In the genomic region with DNA sequence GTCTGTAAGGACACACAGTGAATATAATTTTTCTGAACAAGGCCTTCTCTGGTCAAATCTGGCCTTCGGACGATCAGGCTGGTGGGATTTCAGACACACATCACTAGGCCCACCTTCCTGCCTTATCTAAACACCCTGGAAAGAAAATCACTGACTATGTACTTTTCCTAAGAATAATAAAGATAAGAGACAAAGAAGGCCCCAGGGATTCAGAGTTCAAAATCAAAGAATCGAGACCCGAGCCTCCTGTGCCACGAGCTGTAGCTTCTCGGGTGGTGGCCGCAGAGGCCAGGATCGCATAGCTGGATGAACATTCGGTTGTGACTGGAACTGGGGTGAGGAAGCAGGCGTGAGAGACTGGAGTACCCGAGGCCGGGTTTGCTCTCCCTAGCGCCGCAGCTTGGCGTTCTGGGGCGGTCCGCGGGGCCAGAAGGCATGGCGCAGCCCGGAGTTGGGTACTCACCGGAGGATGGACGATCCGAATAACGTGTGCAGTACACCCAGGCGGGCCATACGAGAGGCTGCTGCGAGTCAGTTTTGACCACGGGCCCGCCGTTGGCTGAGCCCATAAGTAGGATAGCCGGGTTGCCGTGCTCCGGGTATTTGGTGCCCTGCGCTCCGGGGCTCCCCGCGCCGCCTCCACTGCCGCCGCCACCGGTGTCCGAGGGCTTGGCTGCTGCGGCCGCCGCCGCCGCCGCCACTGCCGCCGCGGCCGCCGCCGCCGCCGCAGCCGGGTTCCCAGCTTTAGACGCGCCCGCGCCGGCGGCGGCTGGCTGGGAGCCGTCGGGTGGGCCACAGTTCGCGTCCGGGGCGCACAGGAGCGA, we compare ENCODE assay signal across 11 cellular contexts. TPM values are rescaled to one million over a fixed set of nuclear protein-coding genes. Genes with fewer than 3 reads are reported as not detected.
DNase-seq lines count a peak whose midpoint lies in the region; ATAC-seq lines count a peak whose summit lies in the region.
"Had no signal": no experiment of that assay in that cellular context is flagged by ENCODE, and none has a peak within 500 bp of the region (broad histone marks: within the 10 kb centered on the region; RNA-seq: fewer than 3 reads in every experiment).

No MANE protein-coding gene starts in this region.

- H3K9me3 Mint-ChIP-seq in naive thymus-derived CD8-positive, alpha-beta T cell, result peaks cover 0 to 2% (median 0%) of the 10 kb centered on the region in 9 donors

- no peaks in the 10 kb centered on the region for H3K27me3 ChIP-seq in ACC112 (ENCODE audit: insufficient read depth, low read length)
- no peaks in the 10 kb centered on the region for H3K27me3 ChIP-seq in adipocyte (replicated peaks; ENCODE audit: control insufficient read depth, insufficient read depth, low read length)

- peak overlapping the region; percentile 99 for H2AFZ ChIP-seq in ACC112 (ENCODE audit: low read length, unreplicated experiment)

- peaks cover 52% of the 10 kb centered on the region for H3K79me2 ChIP-seq in ACC112 (ENCODE audit: control insufficient read depth, insufficient read depth, low read length, unreplicated experiment)

- H3K27me3 Mint-ChIP-seq in naive thymus-derived CD8-positive, alpha-beta T cell, result peaks cover 39 to 87% (median 61%) of the 10 kb centered on the region in 5 donors

- H3K9me3 ChIP-seq in adipocyte (ENCODE audit: control insufficient read depth, low read length), result no peaks in the 10 kb centered on the region

- H3K4me1 Mint-ChIP-seq in naive thymus-derived CD8-positive, alpha-beta T cell, result peaks cover 13 to 41% (median 37%) of the 10 kb centered on the region in 4 donors

- no peaks in the 10 kb centered on the region for H3K36me3 ChIP-seq in ACC112 (ENCODE audit: insufficient read depth, low read length)
- H3K36me3 ChIP-seq in adipocyte (ENCODE audit: control insufficient read depth, insufficient read depth, low read length, severe bottlenecking), result peaks cover 19% of the 10 kb centered on the region

- H3K27ac Mint-ChIP-seq in naive thymus-derived CD8-positive, alpha-beta T cell, result peak overlapping the region in 1 of 10 donors; percentile 41

- peaks cover 0 to 3% (median 0%) of the 10 kb centered on the region in 3 donors for H3K36me3 Mint-ChIP-seq in naive thymus-derived CD8-positive, alpha-beta T cell

- no peak for ATAC-seq in naive thymus-derived CD8-positive, alpha-beta T cell
- ATAC-seq in GM19467 (IDR thresholded peaks at IDR 0.05; ENCODE audit: unreplicated experiment), result no peak

- peak overlapping the region; percentile 62 for H3K27ac ChIP-seq in ACC112 (ENCODE audit: low read depth, low read length)

- H3K4me1 ChIP-seq in ACC112 (ENCODE audit: control insufficient read depth, insufficient read depth, low read length, unreplicated experiment) (peaks cover 14% of the 10 kb centered on the region), adipocyte (ENCODE audit: control insufficient read depth, insufficient read depth, low read length) (peaks cover 29% of the 10 kb centered on the region)

- DNase-seq in Daoy (ENCODE audit: low read depth) (peak; percentile 57), adipocyte (ENCODE audit: low read depth) (no peak), SHP77 (lab: John Stamatoyannopoulos, UW) (no peak), SKM-1 (lab: John Stamatoyannopoulos, UW; ENCODE audit: unreplicated experiment) (no peak)
- DNase-seq in naive thymus-derived CD8-positive, alpha-beta T cell, result no peak
- no peak for DNase-seq in activated effector memory CD4-positive, alpha-beta T cell treated with anti-CD3 and anti-CD28 coated beads, Interleukin-2, amount 50 U/mL, for 16 hours
- DNase-seq: GF-D8; stimulated activated naive CD4-positive, alpha-beta T cell treated with Interleukin-2 at 50 U/mL for 16 hours had no signal

- peak overlapping the region; percentile 99 for H3K9ac ChIP-seq in adipocyte (ENCODE audit: low read length)

- POLR2A ChIA-PET in naive thymus-derived CD8-positive, alpha-beta T cell (lab: Charles Lee), result no interaction called here

- peak overlapping the region; percentile 6 to 88 (median 68) for H3K4me3 Mint-ChIP-seq in naive thymus-derived CD8-positive, alpha-beta T cell

- H3K4me3 ChIP-seq in ACC112 (ENCODE audit: low read depth, low read length), result peak overlapping the region; percentile 85
- peak overlapping the region; percentile 94 for H3K4me3 ChIP-seq in adipocyte (ENCODE audit: low read length)

RNA-seq across cellular contexts. Expression of a gene that starts 1.4 kb away (rescaled TPM):
- total RNA-seq in Daoy (2014; rRNA removed; shearing (Covaris generic)), result 1.8 and 3.2 TPM in 2 replicates
- total RNA-seq in naive thymus-derived CD8-positive, alpha-beta T cell, result not detected
- not detected for polyA plus RNA-seq in naive thymus-derived CD8-positive, alpha-beta T cell
- total RNA-seq: pulmonary artery endothelial cell had no signal
